Comparison of ENCODE assay signal across 11 cellular contexts in genomic region chr10:32963102-32963501, GRCh38. TPM values are rescaled to one million over a fixed set of nuclear protein-coding genes. Genes with fewer than 3 reads are reported as not detected.
DNase-seq lines count a peak whose midpoint lies in the region; ATAC-seq and TF ChIP-seq lines count a peak whose summit lies in the region.
"Had no signal": no experiment of that assay in that cellular context is flagged by ENCODE, and none has a peak within 500 bp of the region (broad histone marks: within the 10 kb centered on the region; RNA-seq: fewer than 3 reads in every experiment).

No MANE protein-coding gene starts in this region.

- H3K27me3 ChIP-seq in smooth muscle cell (ENCODE audit: low read depth), result no peaks in the 10 kb centered on the region

- peak overlapping the region; percentile 93 for H3K4me2 ChIP-seq in smooth muscle cell

- H3K4me3 ChIP-seq in fibroblast of pulmonary artery (replicated peaks; ENCODE audit: low read depth, low read length) (no peak overlapping the region), smooth muscle cell (no peak overlapping the region)

- H3F3A ChIP-seq in smooth muscle cell (ENCODE audit: low read depth), result peaks cover 26% of the 10 kb centered on the region

- no peak overlapping the region for H3K4me3 Mint-ChIP-seq in immature natural killer cell
- H3K4me3 Mint-ChIP-seq: stimulated activated naive B cell treated with anti-CD40 and anti-IgM and Interleukin-4, amounts not matched to agents 10 μg/mL and 1 μg/mL and 100 μg/mL, for 72 hours had no signal

- peak overlapping the region; percentile 63 for H3K9ac ChIP-seq in smooth muscle cell (ENCODE audit: low read depth)

- no peak overlapping the region for H2AFZ ChIP-seq in smooth muscle cell (ENCODE audit: low read depth)

- WGBS in smooth muscle cell (ENCODE audit: low lambda C conversion rate), result 1% methylated on average over 3 of the region's 3 CpGs

- no peaks in the 10 kb centered on the region for H4K20me1 ChIP-seq in smooth muscle cell (ENCODE audit: low read depth)

- TF ChIP-seq CTCF in fibroblast of pulmonary artery (IDR thresholded peaks at IDR 0.05; ENCODE audit: low read length, missing control alignments), result no peak
- no peak for TF ChIP-seq CTCF in smooth muscle cell (IDR thresholded peaks at IDR 0.05; ENCODE audit: borderline replicate concordance, insufficient read depth, poor library complexity, severe bottlenecking)

- H3K79me2 ChIP-seq in smooth muscle cell (ENCODE audit: low read depth), result peaks cover 26% of the 10 kb centered on the region

- H3K27ac Mint-ChIP-seq in immature natural killer cell, result no peak overlapping the region
- H3K27ac Mint-ChIP-seq: stimulated activated naive B cell treated with anti-CD40 and anti-IgM and Interleukin-4, amounts not matched to agents 10 μg/mL and 1 μg/mL and 100 μg/mL, for 72 hours had no signal

- H3K27me3 Mint-ChIP-seq in immature natural killer cell (ENCODE audit: low read depth in 3 of 3), result peaks cover 4 to 9% (median 5%) of the 10 kb centered on the region in 3 donors
- H3K27me3 Mint-ChIP-seq: stimulated activated naive B cell treated with anti-CD40 and anti-IgM and Interleukin-4, amounts not matched to agents 10 μg/mL and 1 μg/mL and 100 μg/mL, for 72 hours had no signal

- peaks cover 16 to 21% of the 10 kb centered on the region in 2 donors for H3K4me1 Mint-ChIP-seq in immature natural killer cell

- DNase-seq in DMS 273 (lab: John Stamatoyannopoulos, UW; ENCODE audit: unreplicated experiment) (peak; percentile 32), DMS 273 treated with DMSO at 0.1 percent for 48 hours (lab: John Stamatoyannopoulos, UW) (no peak), RKO (ENCODE audit: low spot score) (peak; percentile 96), fibroblast of pulmonary artery (ENCODE audit: low read depth) (peak; percentile 92), smooth muscle cell (lab: John Stamatoyannopoulos, UW; ENCODE audit: unreplicated experiment) (no peak), medulla oblongata (ENCODE audit: extremely low spot score) (no peak), immature natural killer cell (no peak)
- DNase-seq: midbrain; stimulated activated naive B cell treated with anti-CD40 and anti-IgM and Interleukin-4, amounts not matched to agents 10 μg/mL and 1 μg/mL and 100 μg/mL, for 72 hours had no signal

- H3K9me3 ChIP-seq in smooth muscle cell (replicated peaks; ENCODE audit: low read depth), result no peaks in the 10 kb centered on the region

- H3K27ac ChIP-seq in smooth muscle cell (ENCODE audit: low read depth), result peak overlapping the region; percentile 97
- H3K27ac ChIP-seq: 22Rv1 had no signal

- H3K36me3 Mint-ChIP-seq in immature natural killer cell, result peaks cover 0 to 4% (median 0%) of the 10 kb centered on the region in 3 donors

- H3K36me3 ChIP-seq in smooth muscle cell (ENCODE audit: low read depth), result no peaks in the 10 kb centered on the region

- ATAC-seq in GM18867 (IDR thresholded peaks at IDR 0.05; ENCODE audit: unreplicated experiment), result no peak
- ATAC-seq: stimulated activated naive B cell treated with anti-CD40 and anti-IgM and Interleukin-4, amounts not matched to agents 10 μg/mL and 1 μg/mL and 100 μg/mL, for 72 hours had no signal

- H3K9me3 Mint-ChIP-seq in immature natural killer cell, result no peaks in the 10 kb centered on the region
- H3K9me3 Mint-ChIP-seq: stimulated activated naive B cell treated with anti-CD40 and anti-IgM and Interleukin-4, amounts not matched to agents 10 μg/mL and 1 μg/mL and 100 μg/mL, for 72 hours had no signal

- peaks cover 30% of the 10 kb centered on the region for H3K4me1 ChIP-seq in smooth muscle cell (ENCODE audit: low read depth)

RNA-seq across cellular contexts. Expression of gene ITGB1, which starts 5.1 kb away (rescaled TPM):
- total RNA-seq in smooth muscle cell, result 2,267 and 2,867 TPM in 2 replicates
- 674 and 859 TPM in 2 replicates for polyA plus RNA-seq in smooth muscle cell
- 100 to 1,000 TPM; 241 to 320 (median 276) TPM for polyA plus RNA-seq in immature natural killer cell

Comparison
In these comparisons a context has a peak if more than half of its experiments do, and no peak if none do; other contexts are left out.
1. DNase-seq: peak in DMS 273 (single experiment), RKO (single experiment) and fibroblast of pulmonary artery (single experiment); none in DMS 273 treated with DMSO at 0.1 percent for 48 hours (single experiment), smooth muscle cell (single experiment), medulla oblongata (single experiment) and immature natural killer cell (0 of 3).